Comparison of ENCODE assay signal across 1 cellular context in the genomic region with DNA sequence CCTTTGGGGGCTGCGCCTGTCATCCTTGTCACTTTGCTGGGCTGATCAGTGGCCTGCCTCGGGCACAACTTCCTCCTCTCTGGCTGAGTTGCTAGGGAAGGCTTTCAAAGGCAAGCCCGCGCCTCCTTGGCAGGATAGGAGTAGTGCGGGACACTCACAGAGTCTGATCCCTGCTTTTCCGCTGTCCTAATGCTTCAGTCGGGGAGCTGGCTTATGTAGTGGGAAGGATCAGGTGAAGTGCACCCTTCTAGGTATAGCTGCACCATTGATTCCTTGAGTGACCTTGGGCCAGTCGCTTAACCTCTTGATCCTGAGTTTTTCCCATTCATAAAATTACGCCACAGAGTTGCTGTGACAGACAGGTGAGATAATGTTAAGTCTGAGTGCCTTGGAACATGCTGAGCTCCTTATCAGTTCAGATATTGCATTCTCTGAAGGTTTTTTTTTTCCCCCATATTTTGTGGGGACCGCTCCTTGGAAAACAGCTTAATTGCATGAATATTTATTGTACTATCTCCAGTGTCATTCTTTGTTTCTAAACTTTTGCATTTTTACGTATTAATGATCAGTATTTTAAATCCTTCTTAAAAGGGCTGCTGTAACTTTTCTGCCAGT.
TF ChIP-seq lines count a peak whose summit lies in the region.

No MANE protein-coding gene starts in this region.

TF ChIP-seq in H1, 55 proteins besides CTCF, POLR2A, EP300 and RAD21:
- TF ChIP-seq HDAC6 (IDR thresholded peaks at IDR 0.05; ENCODE audit: low read depth, low read length) (no peak), POU5F1 (IDR thresholded peaks at IDR 0.05; ENCODE audit: low read depth, low read length) (no peak), JUN (IDR thresholded peaks at IDR 0.05; ENCODE audit: low read depth, low read length) (no peak), SAP30 (IDR thresholded peaks at IDR 0.05; ENCODE audit: insufficient read depth, insufficient replicate concordance, low read length) (peak; percentile 98), GTF2F1 (IDR thresholded peaks at IDR 0.05; ENCODE audit: borderline replicate concordance, low read depth, low read length) (no peak)
